In genomic region chr9:127244609-127245601, GRCh38 we compare ENCODE assay signal across 1 cellular context.
A peak's percentile ranks its signal among the peaks of the same experiment; 100 is the strongest.
TF ChIP-seq lines count a peak whose summit lies in the region.

No MANE protein-coding gene starts in this region.

TF ChIP-seq in HepG2, 621 proteins besides CTCF, POLR2A, EP300 and RAD21 (continued from another document):
- TF ChIP-seq THAP9 (CRISPR knock-in tag; IDR thresholded peaks at IDR 0.05; ENCODE audit: borderline replicate concordance) (no peak), LRRFIP1 (CRISPR knock-in tag; conservative IDR thresholded peaks at IDR 0.05) (no peak), PRMT3 (CRISPR knock-in tag; IDR thresholded peaks at IDR 0.05; ENCODE audit: borderline replicate concordance, low read depth) (no peak), ZNF687 (CRISPR knock-in tag; IDR thresholded peaks at IDR 0.05) (peak; percentile 40), ZNF652 (CRISPR knock-in tag; IDR thresholded peaks at IDR 0.05; ENCODE audit: borderline replicate concordance, low read depth) (no peak), ZBTB46 (CRISPR knock-in tag; IDR thresholded peaks at IDR 0.05; ENCODE audit: borderline replicate concordance) (no peak), NR1H2 (CRISPR knock-in tag; IDR thresholded peaks at IDR 0.05; ENCODE audit: borderline replicate concordance, low read depth) (no peak), ATF3 (CRISPR knock-in tag; IDR thresholded peaks at IDR 0.05) (no peak), ZFP91 (CRISPR knock-in tag; IDR thresholded peaks at IDR 0.05; ENCODE audit: borderline replicate concordance) (0 out of 2 replicates have a peak, but pooled peaks have one; percentile 16), ZNF431 (CRISPR knock-in tag; IDR thresholded peaks at IDR 0.05; ENCODE audit: borderline replicate concordance, low read depth) (no peak), JDP2 (CRISPR knock-in tag; IDR thresholded peaks at IDR 0.05; ENCODE audit: borderline replicate concordance) (no peak), XBP1 (CRISPR knock-in tag; IDR thresholded peaks at IDR 0.05) (no peak), THAP11 (CRISPR knock-in tag; IDR thresholded peaks at IDR 0.05) (peak; percentile 82), NFYC (CRISPR knock-in tag; IDR thresholded peaks at IDR 0.05) (peak; percentile 66), PATZ1 (CRISPR knock-in tag; IDR thresholded peaks at IDR 0.05) (no peak), ZFY (CRISPR knock-in tag; IDR thresholded peaks at IDR 0.05) (0 out of 2 replicates have a peak, but pooled peaks have one; percentile 27), ZNF589 (CRISPR knock-in tag; conservative IDR thresholded peaks at IDR 0.05) (no peak), ZNF18 (CRISPR knock-in tag; IDR thresholded peaks at IDR 0.05; ENCODE audit: insufficient replicate concordance) (no peak), PRDM4 (CRISPR knock-in tag; IDR thresholded peaks at IDR 0.05; ENCODE audit: borderline replicate concordance) (no peak), ATAD3A (CRISPR knock-in tag; IDR thresholded peaks at IDR 0.05) (no peak)
